16 cellular contexts compared by ENCODE assay signal in the genomic region with DNA sequence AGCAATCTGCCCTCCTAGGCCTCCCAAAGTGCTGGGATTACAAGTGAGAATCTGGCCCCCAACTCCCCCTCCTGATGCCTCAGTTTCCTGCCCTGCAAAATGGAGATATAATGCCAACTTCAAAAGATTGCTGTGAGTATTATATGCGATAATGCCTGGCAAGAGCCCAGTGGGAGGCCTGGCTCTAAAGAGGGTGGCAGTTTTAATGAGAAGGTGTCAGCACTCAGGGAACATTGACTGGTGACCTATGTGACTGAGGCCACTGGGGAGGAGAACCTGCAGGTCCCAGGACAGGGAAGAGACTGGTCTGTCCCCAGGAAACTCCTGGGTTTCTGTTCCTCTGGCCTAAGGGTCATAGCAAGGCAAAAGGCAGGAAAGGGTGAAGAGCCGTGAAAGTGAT. TPM values are rescaled to one million over a fixed set of nuclear protein-coding genes. Genes with fewer than 3 reads are reported as not detected.
A peak's percentile ranks its signal among the peaks of the same experiment; 100 is the strongest.
DNase-seq lines count a peak whose midpoint lies in the region; ATAC-seq and TF ChIP-seq lines count a peak whose summit lies in the region.
"Had no signal": no experiment of that assay in that cellular context is flagged by ENCODE, and none has a peak within 500 bp of the region (broad histone marks: within the 10 kb centered on the region; RNA-seq: fewer than 3 reads in every experiment).

No MANE protein-coding gene starts in this region.

- peaks cover 88% of the 10 kb centered on the region for H3K79me2 ChIP-seq in ACC112 (ENCODE audit: control insufficient read depth, insufficient read depth, low read length, unreplicated experiment)
- H3K79me2 ChIP-seq: parathyroid adenoma had no signal

- H3K36me3 Mint-ChIP-seq in activated CD4-positive, alpha-beta T cell treated with anti-CD3 and anti-CD28 coated beads, Interleukin-2, amount 10 ng/mL, durations not matched to agents 24 days and 14 days (ENCODE audit: low read depth), result no peaks in the 10 kb centered on the region

- no peaks in the 10 kb centered on the region for H3K9me3 Mint-ChIP-seq in activated CD4-positive, alpha-beta T cell treated with anti-CD3 and anti-CD28 coated beads, Interleukin-2, amount 10 ng/mL, durations not matched to agents 24 days and 14 days

- no peak overlapping the region for H3K27ac Mint-ChIP-seq in activated CD4-positive, alpha-beta T cell treated with anti-CD3 and anti-CD28 coated beads, Interleukin-2, amount 10 ng/mL, durations not matched to agents 24 days and 14 days

- H3K36me3 ChIP-seq in ACC112 (ENCODE audit: insufficient read depth, low read length), result peaks cover 4% of the 10 kb centered on the region; the same call in 1 of the 2 replicates
- H3K36me3 ChIP-seq in ascending aorta, result peaks cover 0 to 4% of the 10 kb centered on the region in 2 donors
- H3K36me3 ChIP-seq in left lung, result no peaks in the 10 kb centered on the region
- peaks cover 0 to 4% (median 0%) of the 10 kb centered on the region in 3 donors for H3K36me3 ChIP-seq in skeletal muscle tissue (ENCODE audit: control insufficient read depth in 3 of 3, insufficient read depth in 3 of 3, low read length in 3 of 3)

- H3K4me3 ChIP-seq in ACC112 (ENCODE audit: low read depth, low read length) (no peak overlapping the region), ascending aorta (peak overlapping the region in 1 of 2 donors; percentile 24), left lung (no peak overlapping the region), skeletal muscle tissue (ENCODE audit: low read length in 3 of 3) (no peak overlapping the region)
- H3K4me3 ChIP-seq: SK-N-MC had no signal

- H3K27me3 ChIP-seq in ACC112 (ENCODE audit: insufficient read depth, low read length), result no peaks in the 10 kb centered on the region
- no peaks in the 10 kb centered on the region for H3K27me3 ChIP-seq in ascending aorta
- no peaks in the 10 kb centered on the region for H3K27me3 ChIP-seq in left lung
- H3K27me3 ChIP-seq in skeletal muscle tissue (ENCODE audit: control insufficient read depth in 3 of 3, insufficient read depth in 3 of 3, low read length in 3 of 3), result no peaks in the 10 kb centered on the region

- no peaks in the 10 kb centered on the region for H3K4me1 Mint-ChIP-seq in activated CD4-positive, alpha-beta T cell treated with anti-CD3 and anti-CD28 coated beads, Interleukin-2, amount 10 ng/mL, durations not matched to agents 24 days and 14 days

- H3K27ac ChIP-seq in ACC112 (ENCODE audit: low read depth, low read length) (peak overlapping the region; percentile 90), ascending aorta (peak overlapping the region; percentile 96 to 98), left lung (peak overlapping the region; percentile 53 to 79), skeletal muscle tissue (ENCODE audit: low read depth, low read length) (peak overlapping the region; percentile 75)
- H3K27ac ChIP-seq: SK-N-MC had no signal

- intact Hi-C loops in ascending aorta (cut with DNase I), result loop anchor here (2.0 kb wide), 1 partner anchor 13 kb away; no protein-coding TSS in a partner anchor
- intact Hi-C loops in left lung (cut with DNase I), result no loop called here
- intact Hi-C loops in activated CD4-positive, alpha-beta T cell treated with anti-CD3 and anti-CD28 coated beads, Interleukin-2, amount 10 ng/mL, durations not matched to agents 24 days and 14 days (cut with micrococcal nuclease), result no loop called here

- H3K4me3 Mint-ChIP-seq in activated CD4-positive, alpha-beta T cell treated with anti-CD3 and anti-CD28 coated beads, Interleukin-2, amount 10 ng/mL, durations not matched to agents 24 days and 14 days, result no peak overlapping the region

- no peaks in the 10 kb centered on the region for H3K27me3 Mint-ChIP-seq in activated CD4-positive, alpha-beta T cell treated with anti-CD3 and anti-CD28 coated beads, Interleukin-2, amount 10 ng/mL, durations not matched to agents 24 days and 14 days

- TF ChIP-seq CTCF in ascending aorta (IDR thresholded peaks at IDR 0.05) (no peak), left lung (IDR thresholded peaks at IDR 0.05) (no peak)

- ATAC-seq in left lung (no peak), HG03135 (IDR thresholded peaks at IDR 0.05; ENCODE audit: unreplicated experiment) (no peak)

- H3K9me3 ChIP-seq in ascending aorta (no peaks in the 10 kb centered on the region), left lung (no peaks in the 10 kb centered on the region), skeletal muscle tissue (ENCODE audit: control insufficient read depth in 3 of 3, low read length in 3 of 3) (no peaks in the 10 kb centered on the region)

- H3K4me1 ChIP-seq in ACC112 (ENCODE audit: control insufficient read depth, insufficient read depth, low read length, unreplicated experiment) (peaks cover 71% of the 10 kb centered on the region), ascending aorta (peaks cover 53 to 84% of the 10 kb centered on the region in 2 donors), left lung (peaks cover 29 to 77% of the 10 kb centered on the region in 2 donors), skeletal muscle tissue (ENCODE audit: control insufficient read depth in 3 of 3, insufficient read depth in 3 of 3, low read length in 3 of 3) (peaks cover 67 to 78% (median 73%) of the 10 kb centered on the region in 3 donors)

- no peak overlapping the region for H2AFZ ChIP-seq in ACC112 (ENCODE audit: low read length, unreplicated experiment)
- H2AFZ ChIP-seq: parathyroid adenoma had no signal

- peak overlapping the region in 1 of 3 donors; percentile 5 for H3K9ac ChIP-seq in skeletal muscle tissue (ENCODE audit: low read depth in 1 of 3, low read length in 3 of 3)
- H3K9ac ChIP-seq: parathyroid adenoma had no signal

- DNase-seq in ascending aorta (ENCODE audit: low spot score in 2 of 2), result no peak
- no peak for DNase-seq in left lung
- no peak for DNase-seq in activated CD4-positive, alpha-beta T cell treated with anti-CD3 and anti-CD28 coated beads, Interleukin-2, amount 10 ng/mL, durations not matched to agents 24 days and 14 days
- no peak for DNase-seq in stimulated activated naive CD4-positive, alpha-beta T cell treated with Interleukin-2 at 50 U/mL for 16 hours (lab: John Stamatoyannopoulos, UW)
- DNase-seq in activated naive CD4-positive, alpha-beta T cell treated with Interleukin-2 at 50 U/mL for 16 hours, result no peak
- DNase-seq: activated naive CD4-positive, alpha-beta T cell; caudate nucleus; GDM1; hypothalamus; NCI-H2171; stimulated activated CD4-positive, alpha-beta T cell treated with anti-CD3 and anti-CD28 coated beads, Interleukin-1b, Interleukin-23, amount 100 ng/mL, for 48 hours had no signal

RNA-seq across cellular contexts. Expression of gene HSPG2, which starts 11.0 kb away (rescaled TPM):
- total RNA-seq in ascending aorta (1,294 TPM), left lung (100 to 1,000 TPM; 324 to 434 TPM), skeletal muscle tissue (152 TPM)
- total RNA-seq in activated CD4-positive, alpha-beta T cell treated with anti-CD3 and anti-CD28 coated beads, Interleukin-2, amount 10 ng/mL, durations not matched to agents 24 days and 14 days, result 6.2 and 6.3 TPM in 2 replicates

RNA-seq across cellular contexts. Expression of gene CELA3B, which starts 50.8 kb away (rescaled TPM):
- total RNA-seq in ascending aorta (not detected), left lung (not detected), skeletal muscle tissue (not detected)
- not detected in 2 replicates for total RNA-seq in activated CD4-positive, alpha-beta T cell treated with anti-CD3 and anti-CD28 coated beads, Interleukin-2, amount 10 ng/mL, durations not matched to agents 24 days and 14 days

Comparison
In these comparisons a context has a peak if more than half of its experiments do, and no peak if none do; other contexts are left out.
1. RNA of gene HSPG2, which starts 11.0 kb away (total RNA-seq): 1,294 TPM in ascending aorta (single experiment), 324 to 434 TPM in left lung and 152 TPM in skeletal muscle tissue (single experiment); 6.2 to 6.3 TPM in activated CD4-positive, alpha-beta T cell treated with anti-CD3 and anti-CD28 coated beads, Interleukin-2, amount 10 ng/mL, durations not matched to agents 24 days and 14 days; every median in the first group is over 10 times any median in the second.
2. Peak in every context shown above with its lines, with median percentiles within 50 percentile points of each other: H3K27ac ChIP-seq.